ENCODE assay signal across 14 cellular contexts in the genomic region with DNA sequence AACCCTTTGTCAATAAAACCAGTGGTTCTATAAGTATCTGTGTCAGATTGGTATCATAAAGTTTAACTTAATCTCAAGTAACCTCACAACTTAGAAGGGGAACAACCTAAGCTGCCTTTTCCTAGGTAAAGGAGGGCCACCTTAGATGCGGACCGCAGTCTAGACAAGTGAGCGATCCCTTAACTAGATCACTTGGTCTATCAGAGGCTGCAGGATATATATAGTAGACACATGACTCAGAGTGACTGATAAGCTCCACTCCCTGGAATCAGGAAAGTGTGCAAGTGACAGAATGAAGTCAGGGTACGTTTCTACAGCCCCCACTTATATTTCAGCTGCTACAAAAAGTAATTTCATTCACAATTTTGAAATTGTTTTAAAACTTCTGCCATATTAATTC. TPM values are rescaled to one million over a fixed set of nuclear protein-coding genes. Genes with fewer than 3 reads are reported as not detected.
DNase-seq lines count a peak whose midpoint lies in the region; FAIRE-seq and TF ChIP-seq lines count a peak whose summit lies in the region.
"Had no signal": no experiment of that assay in that cellular context is flagged by ENCODE, and none has a peak within 500 bp of the region (broad histone marks: within the 10 kb centered on the region; RNA-seq: fewer than 3 reads in every experiment).

No MANE protein-coding gene starts in this region.

- DNase-seq in HCEC 1CT (peak; percentile 32), RKO (ENCODE audit: low spot score) (peak; percentile 38), erythroblast (lab: John Stamatoyannopoulos, UW) (peak; percentile 58 to 63), osteocyte (ENCODE audit: extremely low spot score, unreplicated experiment) (no peak), NCI-H2081 (lab: John Stamatoyannopoulos, UW) (no peak), kidney (no peak), esophagus squamous epithelium (lab: John Stamatoyannopoulos, UW) (no peak)
- DNase-seq: aorta; CD4-positive, CD25-positive, alpha-beta regulatory T cell; foreskin melanocyte; NCI-H1436; NCI-H446; stimulated activated CD4-positive, alpha-beta T cell treated with anti-CD3 and anti-CD28 coated beads, Interleukin-4, amount 100 ng/mL, for 24 hours had no signal

- H3K36me3 ChIP-seq in kidney (ENCODE audit: control insufficient read depth in 1 of 2, insufficient read depth in 2 of 2, low read length in 2 of 2) (peaks cover 3 to 4% of the 10 kb centered on the region in 2 donors), esophagus squamous epithelium (peaks cover 0 to 75% (median 3%) of the 10 kb centered on the region in 3 donors)

- H3K27me3 Mint-ChIP-seq in osteocyte (ENCODE audit: unreplicated experiment) = no peaks in the 10 kb centered on the region
- H3K27me3 Mint-ChIP-seq: CD4-positive, CD25-positive, alpha-beta regulatory T cell had no signal

- H3K27ac ChIP-seq in kidney (ENCODE audit: low read depth in 2 of 2, low read length in 2 of 2) = no peak overlapping the region
- no peak overlapping the region for H3K27ac ChIP-seq in esophagus squamous epithelium

- peak overlapping the region; percentile 5 for H3K27ac Mint-ChIP-seq in osteocyte (ENCODE audit: unreplicated experiment)

- TF ChIP-seq CTCF in osteocyte (IDR thresholded peaks at IDR 0.05) (no peak), kidney (IDR thresholded peaks at IDR 0.05; ENCODE audit: borderline replicate concordance, extremely low read depth, insufficient read depth) (no peak), esophagus squamous epithelium (IDR thresholded peaks at IDR 0.05) (no peak)

- no peak overlapping the region for H3K4me3 Mint-ChIP-seq in osteocyte (ENCODE audit: unreplicated experiment)

- no peaks in the 10 kb centered on the region for H3K27me3 ChIP-seq in esophagus squamous epithelium

- 92 to 93% methylated on average over 4 of the region's 4 CpGs for WGBS in esophagus squamous epithelium, 2 donors

- FAIRE-seq in kidney (lab: Jason Lieb, UNC) = no peak
- FAIRE-seq: islet of Langerhans had no signal

- H3K9me3 Mint-ChIP-seq in osteocyte (ENCODE audit: unreplicated experiment) = no peaks in the 10 kb centered on the region
- H3K9me3 Mint-ChIP-seq: CD4-positive, CD25-positive, alpha-beta regulatory T cell had no signal

- no peak overlapping the region for H3K9ac ChIP-seq in kidney (ENCODE audit: low read length in 2 of 2)

- peaks cover 44% of the 10 kb centered on the region for H3K36me3 Mint-ChIP-seq in osteocyte (ENCODE audit: unreplicated experiment)

- intact Hi-C loops in kidney (cut with DNase I) = no loop called here
- intact Hi-C loops in esophagus squamous epithelium (cut with DNase I) = no loop called here

- peaks cover 3 to 11% of the 10 kb centered on the region in 2 donors for H3K4me1 ChIP-seq in kidney (ENCODE audit: control insufficient read depth in 1 of 2, insufficient read depth in 1 of 2, low read depth in 1 of 2, low read length in 2 of 2)
- H3K4me1 ChIP-seq in esophagus squamous epithelium = peaks cover 11 to 64% (median 24%) of the 10 kb centered on the region in 3 donors

- no peak overlapping the region for H3K4me3 ChIP-seq in kidney (ENCODE audit: low read length in 2 of 2)
- H3K4me3 ChIP-seq in esophagus squamous epithelium = no peak overlapping the region

- TF ChIP-seq POLR2A in erythroblast (IDR thresholded peaks at IDR 0.05; ENCODE audit: low read length) (no peak), esophagus squamous epithelium (IDR thresholded peaks at IDR 0.05) (no peak)

- H3K9me3 ChIP-seq in kidney (ENCODE audit: control insufficient read depth in 1 of 2, low read length in 2 of 2) = no peaks in the 10 kb centered on the region
- no peaks in the 10 kb centered on the region for H3K9me3 ChIP-seq in esophagus squamous epithelium

- H3K4me1 Mint-ChIP-seq in osteocyte (ENCODE audit: unreplicated experiment) = peaks cover 32% of the 10 kb centered on the region

RNA-seq across cellular contexts. Expression of gene REEP5, which starts 7.4 kb away (rescaled TPM):
- total RNA-seq in osteocyte (66.4 and 73.8 TPM in 2 replicates), kidney (132 TPM), esophagus squamous epithelium (10 to 100 TPM; 25.5 to 60.8 (median 36.1) TPM)
- 157 TPM for polyA plus RNA-seq in kidney (ENCODE audit: insufficient read depth, low read depth, low replicate concordance)

RNA-seq across cellular contexts. Expression of gene SRP19, which starts 53.5 kb away (rescaled TPM):
- 50.6 and 55.3 TPM in 2 replicates for total RNA-seq in osteocyte
- total RNA-seq in kidney = 33.0 TPM
- polyA plus RNA-seq in kidney (ENCODE audit: insufficient read depth, low read depth, low replicate concordance) = 80.6 TPM
- total RNA-seq in esophagus squamous epithelium = 10 to 100 TPM; 34.3 to 81.0 (median 52.5) TPM

Comparison
In these comparisons a context has a peak if more than half of its experiments do, and no peak if none do; other contexts are left out.
1. DNase-seq: peak in HCEC 1CT (single experiment), RKO (single experiment) and erythroblast (2 of 2); none in osteocyte (single experiment), NCI-H2081 (0 of 2), kidney (single experiment) and esophagus squamous epithelium (single experiment).